Comparison of ENCODE assay signal across 26 cellular contexts in the genomic region with DNA sequence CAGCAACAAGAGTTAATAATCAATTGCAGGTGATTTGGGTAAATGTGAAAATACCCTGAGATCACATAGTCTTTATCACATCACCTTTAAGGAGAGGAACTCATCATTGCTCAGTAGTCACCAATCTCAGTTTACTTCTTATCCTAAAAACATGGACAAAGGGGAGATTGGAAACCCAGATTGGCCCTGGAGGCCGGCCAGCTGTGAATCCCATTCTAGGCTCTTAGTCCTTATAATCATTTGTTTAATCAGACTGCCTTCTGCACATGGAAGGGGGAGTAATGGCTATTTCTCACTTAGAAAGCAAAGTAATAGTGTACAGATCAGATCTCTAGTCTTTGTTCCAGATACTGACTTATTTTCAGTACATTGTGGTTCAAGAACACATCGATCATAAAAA. TPM values are rescaled to one million over a fixed set of nuclear protein-coding genes. Genes with fewer than 3 reads are reported as not detected.
A peak's percentile ranks its signal among the peaks of the same experiment; 100 is the strongest.
DNase-seq lines count a peak whose midpoint lies in the region; ATAC-seq, FAIRE-seq and TF ChIP-seq lines count a peak whose summit lies in the region.
"Had no signal": no experiment of that assay in that cellular context is flagged by ENCODE, and none has a peak within 500 bp of the region (broad histone marks: within the 10 kb centered on the region; RNA-seq: fewer than 3 reads in every experiment).

No MANE protein-coding gene starts in this region.

- ATAC-seq in SK-N-SH treated with all-trans-retinoic acid at 6 μM for 48 hours: no peak
- ATAC-seq in HG02759 (IDR thresholded peaks at IDR 0.05; ENCODE audit: unreplicated experiment): no peak
- ATAC-seq: HCT116, PC-3 had no signal

- POLR2A ChIA-PET in SK-N-SH (lab: Yijun Ruan, JAX): no interaction called here

- H3K36me3 Mint-ChIP-seq in osteocyte (ENCODE audit: unreplicated experiment) (no peaks in the 10 kb centered on the region), type B pancreatic cell (no peaks in the 10 kb centered on the region)

- no peak overlapping the region for H2AFZ ChIP-seq in SK-N-SH (ENCODE audit: low read depth)

- TF ChIP-seq CTCF in SK-N-SH (IDR thresholded peaks at IDR 0.05): no peak
- TF ChIP-seq CTCF in osteocyte (IDR thresholded peaks at IDR 0.05): no peak
- no peak for TF ChIP-seq CTCF in type B pancreatic cell (conservative IDR thresholded peaks at IDR 0.05)
- no peak for TF ChIP-seq CTCF in thyroid gland (IDR thresholded peaks at IDR 0.05)

- H3K27ac ChIP-seq in SK-N-SH (ENCODE audit: low read depth in 2 of 2, low read length in 1 of 2): no peak overlapping the region
- H3K27ac ChIP-seq in layer of hippocampus (ENCODE audit: low read depth, low read length): peak overlapping the region; percentile 88
- H3K27ac ChIP-seq in thyroid gland: peak overlapping the region in 1 of 3 donors; percentile 17

- no peak for TF ChIP-seq POLR2A in thyroid gland (IDR thresholded peaks at IDR 0.05)

- no peaks in the 10 kb centered on the region for H3K36me3 ChIP-seq in SK-N-SH (replicated peaks in 1 of 2; ENCODE audit: control insufficient read depth in 1 of 2, insufficient read depth in 2 of 2, low read length in 1 of 2)
- H3K36me3 ChIP-seq in thyroid gland: no peaks in the 10 kb centered on the region
- H3K36me3 ChIP-seq: adrenal gland had no signal

- H3K27me3 ChIP-seq in SK-N-SH (ENCODE audit: insufficient read depth) (no peaks in the 10 kb centered on the region), layer of hippocampus (ENCODE audit: control insufficient read depth, insufficient read depth, low read length) (no peaks in the 10 kb centered on the region), thyroid gland (no peaks in the 10 kb centered on the region)
- H3K27me3 ChIP-seq: adrenal gland had no signal

- FAIRE-seq in GM19239 (lab: Jason Lieb, UNC): no peak
- FAIRE-seq: colon had no signal

- CTCF ChIA-PET in SK-N-SH (lab: Yijun Ruan, JAX): no interaction called here

- H3K4me1 Mint-ChIP-seq in osteocyte (ENCODE audit: unreplicated experiment) (peaks cover 53% of the 10 kb centered on the region), type B pancreatic cell (ENCODE audit: unreplicated experiment) (peaks cover 36% of the 10 kb centered on the region)
- H3K4me1 Mint-ChIP-seq: activated CD4-positive, alpha-beta T cell treated with anti-CD3 and anti-CD28 coated beads, Interleukin-2, amount 10 ng/mL, durations not matched to agents 7 days and 5 days had no signal

- no peak overlapping the region for H3K4me3 ChIP-seq in SK-N-SH (ENCODE audit: low read depth in 2 of 2, low read length in 1 of 2)
- no peak overlapping the region for H3K4me3 ChIP-seq in thyroid gland (replicated peaks in 1 of 3)
- H3K4me3 ChIP-seq: adrenal gland had no signal

- no peaks in the 10 kb centered on the region; the same call in 1 of the 2 replicates for H3K79me2 ChIP-seq in SK-N-SH (ENCODE audit: insufficient read depth)

- H3K4me1 ChIP-seq in SK-N-SH (ENCODE audit: control insufficient read depth in 1 of 2, insufficient read depth in 2 of 2, low read depth in 1 of 2, low read length in 1 of 2): peaks cover 0 to 12% of the 10 kb centered on the region in 2 experiments; a peak in 2 of 4 replicates
- no peaks in the 10 kb centered on the region for H3K4me1 ChIP-seq in thyroid gland
- H3K4me1 ChIP-seq: adrenal gland had no signal

- H3F3A ChIP-seq in SK-N-SH (replicated peaks; ENCODE audit: insufficient read depth): no peaks in the 10 kb centered on the region

- H3K27ac Mint-ChIP-seq in osteocyte (ENCODE audit: unreplicated experiment) (peak overlapping the region; percentile 14), type B pancreatic cell (peak overlapping the region; percentile 12)
- H3K27ac Mint-ChIP-seq: activated CD4-positive, alpha-beta T cell treated with anti-CD3 and anti-CD28 coated beads, Interleukin-2, amount 10 ng/mL, durations not matched to agents 7 days and 5 days had no signal

- H3K4me2 ChIP-seq in SK-N-SH: no peak overlapping the region

- H3K4me3 Mint-ChIP-seq in osteocyte (ENCODE audit: unreplicated experiment) (no peak overlapping the region), type B pancreatic cell (no peak overlapping the region)
- H3K4me3 Mint-ChIP-seq: activated CD4-positive, alpha-beta T cell treated with anti-CD3 and anti-CD28 coated beads, Interleukin-2, amount 10 ng/mL, durations not matched to agents 7 days and 5 days had no signal

- no peak for TF ChIP-seq EP300 in SK-N-SH (IDR thresholded peaks at IDR 0.05; ENCODE audit: borderline replicate concordance in 1 of 2, low read depth in 1 of 2, low read length in 1 of 2)

- WGBS in SK-N-SH (ENCODE audit: low lambda C conversion rate): 55% methylated on average over 2 of the region's 2 CpGs
- 71 to 78% methylated on average over 2 of the region's 2 CpGs for WGBS in thyroid gland, 2 donors

- intact Hi-C loops in thyroid gland (cut with DNase I): no loop called here

- DNase-seq in SK-N-SH: no peak
- DNase-seq in osteocyte (ENCODE audit: extremely low spot score, unreplicated experiment): no peak
- DNase-seq in type B pancreatic cell (ENCODE audit: extremely low spot score, unreplicated experiment): no peak
- no peak for DNase-seq in GM19239 (ENCODE audit: insufficient read length, low spot score)
- DNase-seq in thyroid gland: no peak
- DNase-seq: 8988T; activated CD4-positive, alpha-beta T cell treated with anti-CD3 and anti-CD28 coated beads, Interleukin-2, amount 10 ng/mL, durations not matched to agents 7 days and 5 days; activated naive CD4-positive, alpha-beta T cell treated with Interleukin-2 at 50 U/mL for 16 hours; activated T-cell treated with anti-CD3 and anti-CD28 coated beads, Interleukin-2, amount 50 U/mL, for 48 hours; DND-41; effector memory CD4-positive, alpha-beta T cell; KBM-7; mammary epithelial cell; NCI-H1417 treated with DMSO at 0.1 percent for 48 hours; NCI-H2081 treated with DMSO at 0.1 percent for 48 hours; NCI-H524; NK-92 treated with Interleukin-12 subunit alpha and Interleukin-12 subunit beta, amount 100 ng/mL, for 24 hours; PC-3; stimulated activated CD4-positive, alpha-beta T cell treated with anti-CD3 and anti-CD28 coated beads, Interleukin-4, amount 100 ng/mL, for 1 hour had no signal

- no peaks in the 10 kb centered on the region for H4K20me1 ChIP-seq in SK-N-SH (ENCODE audit: insufficient read depth)

- H3K9me3 ChIP-seq in SK-N-SH (no peaks in the 10 kb centered on the region), thyroid gland (no peaks in the 10 kb centered on the region)
- H3K9me3 ChIP-seq: adrenal gland had no signal

- H3K27me3 Mint-ChIP-seq in osteocyte (ENCODE audit: unreplicated experiment) (peaks cover 9% of the 10 kb centered on the region), type B pancreatic cell (peaks cover 7% of the 10 kb centered on the region)
- H3K27me3 Mint-ChIP-seq: activated CD4-positive, alpha-beta T cell treated with anti-CD3 and anti-CD28 coated beads, Interleukin-2, amount 10 ng/mL, durations not matched to agents 7 days and 5 days had no signal

- H3K9me2 ChIP-seq in SK-N-SH: no peaks in the 10 kb centered on the region

- no peak overlapping the region for H3K9ac ChIP-seq in SK-N-SH

- no peak for TF ChIP-seq RAD21 in SK-N-SH (IDR thresholded peaks at IDR 0.05; ENCODE audit: low read length)

- H3K9me3 Mint-ChIP-seq in osteocyte (ENCODE audit: unreplicated experiment): peaks cover under 1% of the 10 kb centered on the region
- peaks cover under 1% of the 10 kb centered on the region for H3K9me3 Mint-ChIP-seq in type B pancreatic cell
- H3K9me3 Mint-ChIP-seq: activated CD4-positive, alpha-beta T cell treated with anti-CD3 and anti-CD28 coated beads, Interleukin-2, amount 10 ng/mL, durations not matched to agents 7 days and 5 days had no signal

TF ChIP-seq in SK-N-SH, 30 proteins besides CTCF, POLR2A, EP300 and RAD21:
- TF ChIP-seq GATA2 (CRISPR knock-in tag; IDR thresholded peaks at IDR 0.05) (peak; percentile 45; the same call in 1 of the 2 replicates), TEAD4 (IDR thresholded peaks at IDR 0.05; ENCODE audit: borderline replicate concordance, insufficient read depth) (no peak)

TF ChIP-seq in SK-N-SH treated with all-trans-retinoic acid at 6 μM for 48 hours, 23 proteins besides CTCF, POLR2A, EP300 and RAD21:
- no peak for TF ChIP-seq TOX (CRISPR knock-in tag; IDR thresholded peaks at IDR 0.05; ENCODE audit: borderline replicate concordance)
- TF ChIP-seq ZC3H10 (CRISPR knock-in tag; IDR thresholded peaks at IDR 0.05): no peak
- TF ChIP-seq ARNTL (CRISPR knock-in tag; IDR thresholded peaks at IDR 0.05; ENCODE audit: borderline replicate concordance, low read depth): no peak
- TF ChIP-seq SNAI2 (CRISPR knock-in tag; IDR thresholded peaks at IDR 0.05): no peak
- no peak for TF ChIP-seq RARB (CRISPR knock-in tag; IDR thresholded peaks at IDR 0.05)
- TF ChIP-seq TCF4 (CRISPR knock-in tag; IDR thresholded peaks at IDR 0.05; ENCODE audit: borderline replicate concordance): no peak

RNA-seq across cellular contexts. Expression of gene CPB1, which starts 37.2 kb away (rescaled TPM):
- 0.26 TPM in 1 of 2 replicates, not detected in the other for polyA plus RNA-seq in SK-N-SH (2012; rRNA removed)
- polyA plus RNA-seq in SK-N-SH (2012; cell fraction: cytosol; rRNA removed): 0.01 TPM in 1 of 2 replicates, not detected in the other
- polyA plus RNA-seq in SK-N-SH (2012; cell fraction: nucleus; rRNA removed): not detected in 2 replicates
- total RNA-seq in osteocyte (not detected in 2 replicates), type B pancreatic cell (ENCODE audit: low replicate concordance) (0.56 and 2.5 TPM in 2 replicates), thyroid gland (1 to 10 TPM in 1 of 4 donors, not detected in 3; 1.1 TPM)
- total RNA-seq: activated CD4-positive, alpha-beta T cell treated with anti-CD3 and anti-CD28 coated beads, Interleukin-2, amount 10 ng/mL, durations not matched to agents 7 days and 5 days; fibroblast of villous mesenchyme; mammary epithelial cell; PC-3 had no signal
- polyA plus RNA-seq: mammary epithelial cell had no signal
